ENCODE assay signal across 23 cellular contexts in genomic region chr2:9085353-9085752, GRCh38.
"Had no signal": no experiment of that assay in that cellular context is flagged by ENCODE, and none has a peak within 500 bp of the region (broad histone marks: within the 10 kb centered on the region; RNA-seq: fewer than 3 reads in every experiment).

No MANE protein-coding gene starts in this region.

- H3K36me3 ChIP-seq: ascending aorta, brain microvascular endothelial cell, gastroesophageal sphincter, lower lobe of right lung, spleen, thoracic aorta, vagina had no signal

- DNase-seq: activated gamma-delta T cell treated with Interleukin-2 at 50 U/mL for 16 hours; activated T-cell treated with anti-CD3 and anti-CD28 coated beads, Interleukin-2, amount 50 U/mL, for 1 hour; brain microvascular endothelial cell; caudate nucleus; effector CD4-positive, alpha-beta T cell; head of caudate nucleus; islet precursor cell; left colon; lower lobe of right lung; naive thymus-derived CD4-positive, alpha-beta T cell; occipital lobe; spleen; stimulated activated CD4-positive, alpha-beta T cell treated with anti-CD3 and anti-CD28 coated beads, Interleukin-4, amount 100 ng/mL, for 1 hour; stimulated activated naive CD4-positive, alpha-beta T cell treated with Interleukin-2 at 50 U/mL for 16 hours had no signal

- H3K4me1 Mint-ChIP-seq: activated naive CD4-positive, alpha-beta T cell treated with anti-CD3 and anti-CD28 coated beads, Interleukin-2, amount 50 U/mL, for 24 hours; naive thymus-derived CD4-positive, alpha-beta T cell had no signal

- H3K4me1 ChIP-seq: ascending aorta, spleen, vagina had no signal

- H3K27me3 ChIP-seq: ascending aorta, brain microvascular endothelial cell, gastroesophageal sphincter, spleen, vagina had no signal

- H3K27me3 Mint-ChIP-seq: type B pancreatic cell had no signal

- H3K4me3 Mint-ChIP-seq: activated naive CD4-positive, alpha-beta T cell treated with anti-CD3 and anti-CD28 coated beads, Interleukin-2, amount 50 U/mL, for 24 hours; dendritic cell treated with granulocyte-macrophage colony-stimulating factor and Interleukin-4, amounts not matched to agents 40 ng/mL and 50 ng/mL, for 4 days; naive thymus-derived CD4-positive, alpha-beta T cell; neural crest cell; T-helper 2 cell treated with Interferon-gamma antibody and Interleukin-4, amounts not matched to agents 5 μg/mL and 100 μg/mL, for 36 hours; type B pancreatic cell had no signal

- H3K36me3 Mint-ChIP-seq: activated naive CD4-positive, alpha-beta T cell treated with anti-CD3 and anti-CD28 coated beads, Interleukin-2, amount 50 U/mL, for 24 hours; naive thymus-derived CD4-positive, alpha-beta T cell; type B pancreatic cell had no signal

- H3K27ac ChIP-seq: ascending aorta, brain microvascular endothelial cell, gastroesophageal sphincter, lower lobe of right lung, spleen, thoracic aorta, vagina had no signal

- H3K4me3 ChIP-seq: ascending aorta, gastroesophageal sphincter, lower lobe of right lung, spleen, thoracic aorta, vagina had no signal

- H3K27ac Mint-ChIP-seq: activated naive CD4-positive, alpha-beta T cell treated with anti-CD3 and anti-CD28 coated beads, Interleukin-2, amount 50 U/mL, for 24 hours; dendritic cell treated with granulocyte-macrophage colony-stimulating factor and Interleukin-4, amounts not matched to agents 40 ng/mL and 50 ng/mL, for 4 days; naive thymus-derived CD4-positive, alpha-beta T cell; T-helper 2 cell treated with Interferon-gamma antibody and Interleukin-4, amounts not matched to agents 5 μg/mL and 100 μg/mL, for 36 hours; type B pancreatic cell had no signal

- H3K9me3 ChIP-seq: ascending aorta, gastroesophageal sphincter, lower lobe of right lung, thoracic aorta, vagina had no signal
